ENCODE assay signal across 17 cellular contexts in the genomic region with DNA sequence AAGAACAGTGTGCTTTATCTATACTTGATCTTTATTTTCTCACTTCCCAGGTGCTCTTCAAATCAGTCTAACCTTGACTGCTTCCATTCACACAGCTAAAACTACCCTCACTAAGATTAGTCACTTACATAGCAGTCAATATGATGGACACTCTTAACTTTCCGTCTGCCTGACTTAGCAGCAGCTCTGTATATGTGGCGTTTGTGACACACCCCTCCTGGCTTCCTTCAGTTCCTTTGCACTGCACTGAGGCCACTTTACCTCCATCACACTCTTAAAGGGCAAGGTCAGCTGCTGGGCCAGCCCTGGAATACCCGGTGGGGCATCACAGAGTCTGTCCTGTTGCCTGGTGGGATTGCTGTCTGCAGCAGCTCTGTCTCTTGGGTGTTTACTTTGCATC. TPM values are rescaled to one million over a fixed set of nuclear protein-coding genes. Genes with fewer than 3 reads are reported as not detected.
A peak's percentile ranks its signal among the peaks of the same experiment; 100 is the strongest.
DNase-seq lines count a peak whose midpoint lies in the region; ATAC-seq lines count a peak whose summit lies in the region.
"Had no signal": no experiment of that assay in that cellular context is flagged by ENCODE, and none has a peak within 500 bp of the region (broad histone marks: within the 10 kb centered on the region; RNA-seq: fewer than 3 reads in every experiment).

No MANE protein-coding gene starts in this region.

- no peaks in the 10 kb centered on the region for H3K9me3 Mint-ChIP-seq in activated naive CD8-positive, alpha-beta T cell treated with anti-CD3 and anti-CD28 coated beads, Interleukin-2, amount 50 U/mL, for 24 hours
- no peaks in the 10 kb centered on the region for H3K9me3 Mint-ChIP-seq in activated naive CD8-positive, alpha-beta T cell treated with anti-CD3 and anti-CD28 coated beads for 36 hours
- H3K9me3 Mint-ChIP-seq: CD4-positive, alpha-beta T cell had no signal

- H3K4ac ChIP-seq in mesenchymal stem cell (ENCODE audit: low read depth in 1 of 2, low read length in 2 of 2), result no peak overlapping the region

- H2BK15ac ChIP-seq in mesenchymal stem cell (ENCODE audit: low read depth, poor library complexity, severe bottlenecking), result no peak overlapping the region

- no peak overlapping the region for H3K9ac ChIP-seq in mesenchymal stem cell (ENCODE audit: low read length)

- H2BK12ac ChIP-seq in mesenchymal stem cell (ENCODE audit: low read length in 2 of 2), result no peak overlapping the region

- no peak overlapping the region for H3K4me2 ChIP-seq in mesenchymal stem cell (ENCODE audit: low read length, poor library complexity, severe bottlenecking)

- no peaks in the 10 kb centered on the region for H3K79me1 ChIP-seq in mesenchymal stem cell (replicated peaks; ENCODE audit: low read length, poor library complexity, severe bottlenecking)

- H3K4me3 ChIP-seq in mesenchymal stem cell (ENCODE audit: insufficient read depth in 1 of 2, low read depth in 1 of 2, low read length in 2 of 2), result no peak overlapping the region
- H3K4me3 ChIP-seq: K562, SJCRH30 had no signal

- H3K14ac ChIP-seq in mesenchymal stem cell (ENCODE audit: low read length in 2 of 2), result peak overlapping the region in 1 of 2 experiments; percentile 65

- 48% methylated on average over 3 of the region's 3 CpGs for WGBS in mesenchymal stem cell

- H3K4me1 ChIP-seq in mesenchymal stem cell (ENCODE audit: control insufficient read depth, insufficient read depth, low read depth, low read length), result peaks cover 1% of the 10 kb centered on the region
- H3K4me1 ChIP-seq: BE2C, SJCRH30 had no signal

- no peak overlapping the region for H4K91ac ChIP-seq in mesenchymal stem cell (ENCODE audit: low read length)

- DNase-seq in activated naive CD8-positive, alpha-beta T cell treated with anti-CD3 and anti-CD28 coated beads, Interleukin-2, amount 50 U/mL, for 24 hours, result no peak
- no peak for DNase-seq in activated naive CD8-positive, alpha-beta T cell treated with anti-CD3 and anti-CD28 coated beads for 36 hours
- peak; percentile 2 for DNase-seq in SK-N-DZ (ENCODE audit: low spot score)
- DNase-seq in mesenchymal stem cell, result peak; percentile 5
- DNase-seq in C1 segment of cervical spinal cord (lab: John Stamatoyannopoulos, UW), result no peak
- DNase-seq in COR-L47 (lab: John Stamatoyannopoulos, UW), result no peak
- DNase-seq: BE2C; CD4-positive, alpha-beta T cell; DND-41; MM.1S; NCI-H1092; NCI-H1436 treated with DMSO at 0.1 percent for 48 hours; NCI-H1930; NCI-H69; SJCRH30 had no signal

- no peak overlapping the region for H2BK120ac ChIP-seq in mesenchymal stem cell (ENCODE audit: low read depth, low read length)

- H3K4me1 Mint-ChIP-seq in activated naive CD8-positive, alpha-beta T cell treated with anti-CD3 and anti-CD28 coated beads, Interleukin-2, amount 50 U/mL, for 24 hours, result no peaks in the 10 kb centered on the region
- no peaks in the 10 kb centered on the region for H3K4me1 Mint-ChIP-seq in activated naive CD8-positive, alpha-beta T cell treated with anti-CD3 and anti-CD28 coated beads for 36 hours

- H3K27ac Mint-ChIP-seq in activated naive CD8-positive, alpha-beta T cell treated with anti-CD3 and anti-CD28 coated beads, Interleukin-2, amount 50 U/mL, for 24 hours, result no peak overlapping the region
- no peak overlapping the region for H3K27ac Mint-ChIP-seq in activated naive CD8-positive, alpha-beta T cell treated with anti-CD3 and anti-CD28 coated beads for 36 hours
- H3K27ac Mint-ChIP-seq: CD4-positive, alpha-beta T cell had no signal

- H3K23ac ChIP-seq in mesenchymal stem cell (ENCODE audit: low read length in 2 of 2), result no peak overlapping the region

- H3K27ac ChIP-seq in mesenchymal stem cell (ENCODE audit: low read length, poor library complexity, severe bottlenecking), result no peak overlapping the region
- H3K27ac ChIP-seq: SJCRH30 had no signal

- H2AFZ ChIP-seq in mesenchymal stem cell (ENCODE audit: low read depth, low read length), result no peak overlapping the region

- no peaks in the 10 kb centered on the region for H3K27me3 Mint-ChIP-seq in activated naive CD8-positive, alpha-beta T cell treated with anti-CD3 and anti-CD28 coated beads, Interleukin-2, amount 50 U/mL, for 24 hours
- H3K27me3 Mint-ChIP-seq in activated naive CD8-positive, alpha-beta T cell treated with anti-CD3 and anti-CD28 coated beads for 36 hours, result no peaks in the 10 kb centered on the region
- H3K27me3 Mint-ChIP-seq: CD4-positive, alpha-beta T cell had no signal

- no peak overlapping the region for H2BK5ac ChIP-seq in mesenchymal stem cell (ENCODE audit: low read depth, low read length, poor library complexity, severe bottlenecking)

- no peak overlapping the region for H2AK5ac ChIP-seq in mesenchymal stem cell (ENCODE audit: low read length, severe bottlenecking)

- peak; percentile 28 for ATAC-seq in activated naive CD8-positive, alpha-beta T cell treated with anti-CD3 and anti-CD28 coated beads, Interleukin-2, amount 50 U/mL, for 24 hours
- no peak for ATAC-seq in GM18519 (IDR thresholded peaks at IDR 0.05; ENCODE audit: low FRiP score, unreplicated experiment)
- ATAC-seq: K562 had no signal

- no peak overlapping the region for H4K8ac ChIP-seq in mesenchymal stem cell (ENCODE audit: low read length)

- H3K4me3 Mint-ChIP-seq in activated naive CD8-positive, alpha-beta T cell treated with anti-CD3 and anti-CD28 coated beads, Interleukin-2, amount 50 U/mL, for 24 hours, result no peak overlapping the region
- H3K4me3 Mint-ChIP-seq in activated naive CD8-positive, alpha-beta T cell treated with anti-CD3 and anti-CD28 coated beads for 36 hours, result no peak overlapping the region
- H3K4me3 Mint-ChIP-seq: CD4-positive, alpha-beta T cell had no signal

- no peak overlapping the region for H3K18ac ChIP-seq in mesenchymal stem cell (ENCODE audit: low read depth in 1 of 2, low read length in 2 of 2)

- peaks cover 7% of the 10 kb centered on the region for H3K36me3 Mint-ChIP-seq in activated naive CD8-positive, alpha-beta T cell treated with anti-CD3 and anti-CD28 coated beads, Interleukin-2, amount 50 U/mL, for 24 hours (ENCODE audit: low read depth)
- peaks cover 3% of the 10 kb centered on the region for H3K36me3 Mint-ChIP-seq in activated naive CD8-positive, alpha-beta T cell treated with anti-CD3 and anti-CD28 coated beads for 36 hours

- peaks cover 0 to 15% of the 10 kb centered on the region in 2 experiments for H3K36me3 ChIP-seq in mesenchymal stem cell (ENCODE audit: control insufficient read depth in 1 of 2, insufficient read depth in 2 of 2, low read depth in 1 of 2, low read length in 2 of 2)
- H3K36me3 ChIP-seq: BE2C, SJCRH30 had no signal

- H3K27me3 ChIP-seq in mesenchymal stem cell (ENCODE audit: control insufficient read depth in 1 of 2, insufficient read depth in 1 of 2, low read length in 2 of 2), result no peaks in the 10 kb centered on the region
- H3K27me3 ChIP-seq: BE2C, SJCRH30 had no signal

- H3K9me3 ChIP-seq in mesenchymal stem cell (ENCODE audit: control insufficient read depth, low read length), result no peaks in the 10 kb centered on the region
- H3K9me3 ChIP-seq: BE2C, SJCRH30 had no signal

RNA-seq across cellular contexts. Expression of a gene that starts 35.6 kb away (rescaled TPM):
- under 1 TPM; 0.78 to 0.88 TPM for total RNA-seq in activated naive CD8-positive, alpha-beta T cell treated with anti-CD3 and anti-CD28 coated beads for 36 hours
- polyA plus RNA-seq in SK-N-DZ (2014; cell fraction: cytosol; rRNA removed), result 6.3 and 7.3 TPM in 2 replicates
- 4.2 and 6.1 TPM in 2 replicates for polyA plus RNA-seq in SK-N-DZ (2014; cell fraction: nucleus; rRNA removed)
- polyA plus RNA-seq in mesenchymal stem cell (2013, experiment 1 of 2), result 0.62 TPM
- polyA plus RNA-seq in mesenchymal stem cell (2013, experiment 2 of 2), result 0.53 TPM

Comparison
In these comparisons a context has a peak if more than half of its experiments do, and no peak if none do; other contexts are left out.
1. DNase-seq: peak in SK-N-DZ (single experiment) and mesenchymal stem cell (single experiment); none in activated naive CD8-positive, alpha-beta T cell treated with anti-CD3 and anti-CD28 coated beads, Interleukin-2, amount 50 U/mL, for 24 hours (single experiment), activated naive CD8-positive, alpha-beta T cell treated with anti-CD3 and anti-CD28 coated beads for 36 hours (single experiment), C1 segment of cervical spinal cord (0 of 14) and COR-L47 (single experiment).